1 cellular context compared by ENCODE assay signal in genomic region chr5:173720341-173721258, GRCh38.
TF ChIP-seq lines count a peak whose summit lies in the region.

No MANE protein-coding gene starts in this region.

TF ChIP-seq in A549, 52 proteins besides CTCF, POLR2A, EP300 and RAD21:
- TF ChIP-seq HOXB13 (CRISPR knock-in tag; IDR thresholded peaks at IDR 0.05; ENCODE audit: low read depth) = no peak
- TF ChIP-seq BHLHE40 (IDR thresholded peaks at IDR 0.05; ENCODE audit: low read depth, low read length) = no peak
- no peak for TF ChIP-seq JUNB (IDR thresholded peaks at IDR 0.05)
- no peak for TF ChIP-seq JUN (IDR thresholded peaks at IDR 0.05)
- TF ChIP-seq KDM5A (IDR thresholded peaks at IDR 0.05) = no peak
- no peak for TF ChIP-seq SMC3 (IDR thresholded peaks at IDR 0.05)
- TF ChIP-seq FOXS1 (CRISPR knock-in tag; IDR thresholded peaks at IDR 0.05) = no peak
- no peak for TF ChIP-seq MYC (IDR thresholded peaks at IDR 0.05; ENCODE audit: borderline replicate concordance, low read length)
- no peak for TF ChIP-seq SREBF2 (IDR thresholded peaks at IDR 0.05)
- no peak for TF ChIP-seq GATA3 (IDR thresholded peaks at IDR 0.05; ENCODE audit: borderline replicate concordance)
- TF ChIP-seq REST (IDR thresholded peaks at IDR 0.05) = no peak
- no peak for TF ChIP-seq HEYL (CRISPR knock-in tag; IDR thresholded peaks at IDR 0.05)
- no peak for TF ChIP-seq FOSL2 (IDR thresholded peaks at IDR 0.05)
- no peak for TF ChIP-seq FOSL2 (CRISPR knock-in tag; IDR thresholded peaks at IDR 0.05)
- no peak for TF ChIP-seq BCL3 (IDR thresholded peaks at IDR 0.05)
